Comparison of ENCODE assay signal across 11 cellular contexts in genomic region chr2:96906719-96907404, GRCh38. TPM values are rescaled to one million over a fixed set of nuclear protein-coding genes. Genes with fewer than 3 reads are reported as not detected.
DNase-seq lines count a peak whose midpoint lies in the region; ATAC-seq, FAIRE-seq and TF ChIP-seq lines count a peak whose summit lies in the region.
"Had no signal": no experiment of that assay in that cellular context is flagged by ENCODE, and none has a peak within 500 bp of the region (broad histone marks: within the 10 kb centered on the region; RNA-seq: fewer than 3 reads in every experiment).

No MANE protein-coding gene starts in this region.

- H3K27me3 Mint-ChIP-seq in Caco-2 (ENCODE audit: insufficient read depth, unreplicated experiment), result no peaks in the 10 kb centered on the region

- TF ChIP-seq CTCF in Caco-2 (IDR thresholded peaks at IDR 0.05; ENCODE audit: insufficient read depth in 1 of 2, low read depth in 1 of 2, low read length in 1 of 2, severe bottlenecking in 1 of 2, unreplicated experiment in 1 of 2) (no peak), choroid plexus epithelial cell (conservative IDR thresholded peaks at IDR 0.05; ENCODE audit: low read depth, low read length) (no peak), kidney (IDR thresholded peaks at IDR 0.05; ENCODE audit: borderline replicate concordance, extremely low read depth, insufficient read depth) (no peak), sigmoid colon (IDR thresholded peaks at IDR 0.05) (no peak)

- no peak for TF ChIP-seq POLR2A in sigmoid colon (IDR thresholded peaks at IDR 0.05)

- 56 to 67% methylated on average over 19 of the region's 19 CpGs for WGBS in sigmoid colon, 2 donors

- no peak for TF ChIP-seq EP300 in sigmoid colon (IDR thresholded peaks at IDR 0.05)

- no peak for ATAC-seq in HG02885 (IDR thresholded peaks at IDR 0.05; ENCODE audit: poor library complexity, unreplicated experiment)

- H3K4me3 ChIP-seq in Caco-2 (ENCODE audit: low read depth, low read length), result no peak overlapping the region
- H3K4me3 ChIP-seq in choroid plexus epithelial cell (ENCODE audit: low read depth, low read length), result no peak overlapping the region
- peak overlapping the region in 1 of 2 donors; percentile 51 for H3K4me3 ChIP-seq in kidney (ENCODE audit: low read length in 2 of 2)
- H3K4me3 ChIP-seq in sigmoid colon, result peak overlapping the region; percentile 23 to 30 (median 26)

- intact Hi-C loops in Caco-2 (cut with micrococcal nuclease; ENCODE audit: unreplicated experiment), result no loop called here
- intact Hi-C loops in kidney (cut with DNase I), result no loop called here
- intact Hi-C loops in sigmoid colon (cut with DNase I), result loop anchor here (1.0 kb wide), 4 partner anchors 20 to 49 kb away; partner anchors contain the start of genes ANKRD39 and SEMA4C

- peak overlapping the region; percentile 54 for H3K27ac Mint-ChIP-seq in Caco-2 (ENCODE audit: unreplicated experiment)

- no peaks in the 10 kb centered on the region for H3K36me3 Mint-ChIP-seq in Caco-2 (ENCODE audit: insufficient read depth, unreplicated experiment)

- FAIRE-seq in kidney (lab: Jason Lieb, UNC), result no peak

- CTCF ChIA-PET in Caco-2 (lab: Charles Lee), result interaction anchor here (1.3 kb wide), 1 partner anchor 49 kb away, joined by 18 read pairs; the partner anchor contains the start of gene ANKRD39

- no peak overlapping the region for H3K4me3 Mint-ChIP-seq in Caco-2 (ENCODE audit: unreplicated experiment)

- H3K9me3 ChIP-seq in Caco-2 (no peaks in the 10 kb centered on the region), kidney (ENCODE audit: control insufficient read depth in 1 of 2, low read length in 2 of 2) (no peaks in the 10 kb centered on the region), sigmoid colon (no peaks in the 10 kb centered on the region)

- no peak for DNase-seq in Caco-2
- DNase-seq in choroid plexus epithelial cell (ENCODE audit: low read depth), result peak; percentile 38
- no peak for DNase-seq in kidney
- DNase-seq in sigmoid colon, result peak; percentile 87
- no peak for DNase-seq in NCI-H526 treated with DMSO at 0.1 percent for 48 hours (lab: John Stamatoyannopoulos, UW)
- DNase-seq in stimulated activated naive CD4-positive, alpha-beta T cell (lab: John Stamatoyannopoulos, UW), result no peak
- no peak for DNase-seq in midbrain (lab: John Stamatoyannopoulos, UW)
- DNase-seq: activated CD4-positive, alpha-beta T cell treated with anti-CD3 and anti-CD28 coated beads for 4 hours; COR-L47; kidney glomerular epithelial cell had no signal

- no peaks in the 10 kb centered on the region for H3K9me3 Mint-ChIP-seq in Caco-2 (ENCODE audit: unreplicated experiment)

- H3K27me3 ChIP-seq in Caco-2 (replicated peaks; ENCODE audit: control insufficient read depth, insufficient read depth, low read length), result no peaks in the 10 kb centered on the region
- no peaks in the 10 kb centered on the region for H3K27me3 ChIP-seq in sigmoid colon

- BruUV-seq in Caco-2 (replicated peaks; lab: Mats Ljungman, UMichigan), result no TSS peak

- no peaks in the 10 kb centered on the region for H3K4me1 Mint-ChIP-seq in Caco-2 (ENCODE audit: low read depth, unreplicated experiment)

- POLR2A ChIA-PET in Caco-2 (lab: Charles Lee), result no interaction called here

- H3K27ac ChIP-seq in kidney (ENCODE audit: low read depth in 2 of 2, low read length in 2 of 2), result peak overlapping the region; percentile 76 to 87
- H3K27ac ChIP-seq in sigmoid colon, result peak overlapping the region; percentile 92 to 97 (median 93)

- no peaks in the 10 kb centered on the region for H3K36me3 ChIP-seq in Caco-2 (ENCODE audit: control insufficient read depth, insufficient read depth, low read length)
- no peaks in the 10 kb centered on the region for H3K36me3 ChIP-seq in kidney (ENCODE audit: control insufficient read depth in 1 of 2, insufficient read depth in 2 of 2, low read length in 2 of 2)
- no peaks in the 10 kb centered on the region for H3K36me3 ChIP-seq in sigmoid colon

- H3K4me1 ChIP-seq in Caco-2 (no peaks in the 10 kb centered on the region), kidney (ENCODE audit: control insufficient read depth in 1 of 2, insufficient read depth in 1 of 2, low read depth in 1 of 2, low read length in 2 of 2) (peaks cover 4 to 22% of the 10 kb centered on the region in 2 donors), sigmoid colon (peaks cover 5 to 62% (median 56%) of the 10 kb centered on the region in 4 donors)

- H3K9ac ChIP-seq in kidney (ENCODE audit: low read length in 2 of 2), result peak overlapping the region; percentile 32 to 61

RNA-seq across cellular contexts. Expression of gene SEMA4C, which starts 37.0 kb away (rescaled TPM):
- total RNA-seq in Caco-2 (2022), result 29.9 and 31.4 TPM in 2 replicates
- total RNA-seq in kidney, result 44.6 TPM
- 11.1 TPM for polyA plus RNA-seq in kidney (ENCODE audit: insufficient read depth, low read depth, low replicate concordance)
- total RNA-seq in sigmoid colon, result 10 to 100 TPM; 57.1 to 90.1 (median 68.9) TPM
- 10 to 100 TPM in 1 of 3 donors, 1 to 10 TPM in 2; 3.6 to 21.3 (median 7.9) TPM for polyA plus RNA-seq in sigmoid colon

RNA-seq across cellular contexts. Expression of gene ANKRD39, which starts 49.0 kb away (rescaled TPM):
- total RNA-seq in Caco-2 (2022) (19.3 and 21.6 TPM in 2 replicates), kidney (10.8 TPM), sigmoid colon (10 to 100 TPM; 11.4 to 34.1 (median 26.1) TPM)
- polyA plus RNA-seq in kidney (ENCODE audit: insufficient read depth, low read depth, low replicate concordance) (19.2 TPM), sigmoid colon (10 to 100 TPM; 12.5 to 14.8 (median 12.6) TPM)

Comparison
In these comparisons a context has a peak if more than half of its experiments do, and no peak if none do; other contexts are left out.
1. DNase-seq: peak in choroid plexus epithelial cell (single experiment) and sigmoid colon (single experiment); none in Caco-2 (0 of 2), kidney (single experiment), NCI-H526 treated with DMSO at 0.1 percent for 48 hours (single experiment), stimulated activated naive CD4-positive, alpha-beta T cell (0 of 6) and midbrain (single experiment).
2. H3K4me3 ChIP-seq: peak in sigmoid colon (4 of 4); none in Caco-2 (single experiment) and choroid plexus epithelial cell (single experiment).